Comparison of ENCODE assay signal across 15 cellular contexts in the genomic region with DNA sequence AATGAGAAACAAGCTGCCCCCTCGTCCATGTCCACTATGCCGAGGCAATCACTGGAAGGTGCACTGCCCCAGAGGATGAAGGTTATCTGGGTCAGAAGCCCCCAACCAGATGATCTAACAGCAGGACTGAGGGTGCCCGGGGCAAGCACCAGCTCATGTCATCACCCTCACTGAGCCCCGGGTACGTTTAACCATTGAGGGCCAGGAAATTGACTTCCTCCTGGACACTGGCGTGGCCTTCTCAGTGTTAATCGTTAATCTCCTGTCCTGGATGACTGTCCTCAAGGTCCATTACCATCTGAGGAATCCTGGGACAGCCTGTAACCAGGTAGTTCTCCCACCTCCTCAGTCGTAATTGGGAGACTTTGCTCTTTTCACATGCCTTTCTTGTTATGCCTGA. TPM values are rescaled to one million over a fixed set of nuclear protein-coding genes. Genes with fewer than 3 reads are reported as not detected.
"Had no signal": no experiment of that assay in that cellular context is flagged by ENCODE, and none has a peak within 500 bp of the region (broad histone marks: within the 10 kb centered on the region; RNA-seq: fewer than 3 reads in every experiment).

No MANE protein-coding gene starts in this region.

RNA-seq across cellular contexts. Expression of a gene that starts 11.7 kb away (rescaled TPM):
- total RNA-seq: activated B cell treated with CpG ODN at 0.5 μM for 24 hours; activated CD4-positive, alpha-beta memory T cell treated with anti-CD3 and anti-CD28 coated beads for 36 hours; activated CD4-positive, alpha-beta memory T cell treated with anti-CD3 and anti-CD28 coated beads, Interleukin-2, amount 10 ng/mL, durations not matched to agents 7 days and 5 days; activated CD4-positive, alpha-beta T cell treated with anti-CD3 and anti-CD28 coated beads for 36 hours; activated CD4-positive, alpha-beta T cell treated with anti-CD3 and anti-CD28 coated beads, Interleukin-2, amount 10 ng/mL, durations not matched to agents 24 days and 14 days; activated CD4-positive, alpha-beta T cell treated with anti-CD3 and anti-CD28 coated beads, Interleukin-2, amount 10 ng/mL, durations not matched to agents 7 days and 5 days; activated CD8-positive, alpha-beta memory T cell treated with anti-CD3 and anti-CD28 coated beads for 36 hours; activated CD8-positive, alpha-beta memory T cell treated with anti-CD3 and anti-CD28 coated beads, Interleukin-2, amount 10 ng/mL, durations not matched to agents 7 days and 5 days; activated CD8-positive, alpha-beta T cell treated with anti-CD3 and anti-CD28 coated beads for 36 hours; activated CD8-positive, alpha-beta T cell treated with anti-CD3 and anti-CD28 coated beads, Interleukin-2, amount 10 ng/mL, durations not matched to agents 7 days and 5 days; T-cell; T-helper 1 cell treated with Interleukin-12 subunit alpha and Interleukin-12 subunit beta and Interleukin-4 antibody, amounts not matched to agents 30 ng/mL and 1 ng/mL, for 36 hours; T-helper 17 cell; T-helper 2 cell treated with Interferon-gamma antibody and Interleukin-4, amounts not matched to agents 100 ng/mL and 5 ng/mL, for 36 hours had no signal

RNA-seq across cellular contexts. Expression of a gene that starts 12.7 kb away (rescaled TPM):
- total RNA-seq: activated B cell treated with CpG ODN at 0.5 μM for 24 hours; activated CD4-positive, alpha-beta memory T cell treated with anti-CD3 and anti-CD28 coated beads for 36 hours; activated CD4-positive, alpha-beta memory T cell treated with anti-CD3 and anti-CD28 coated beads, Interleukin-2, amount 10 ng/mL, durations not matched to agents 7 days and 5 days; activated CD4-positive, alpha-beta T cell treated with anti-CD3 and anti-CD28 coated beads for 36 hours; activated CD4-positive, alpha-beta T cell treated with anti-CD3 and anti-CD28 coated beads, Interleukin-2, amount 10 ng/mL, durations not matched to agents 24 days and 14 days; activated CD4-positive, alpha-beta T cell treated with anti-CD3 and anti-CD28 coated beads, Interleukin-2, amount 10 ng/mL, durations not matched to agents 7 days and 5 days; activated CD8-positive, alpha-beta memory T cell treated with anti-CD3 and anti-CD28 coated beads for 36 hours; activated CD8-positive, alpha-beta memory T cell treated with anti-CD3 and anti-CD28 coated beads, Interleukin-2, amount 10 ng/mL, durations not matched to agents 7 days and 5 days; activated CD8-positive, alpha-beta T cell treated with anti-CD3 and anti-CD28 coated beads for 36 hours; activated CD8-positive, alpha-beta T cell treated with anti-CD3 and anti-CD28 coated beads, Interleukin-2, amount 10 ng/mL, durations not matched to agents 7 days and 5 days; T-cell; T-helper 1 cell treated with Interleukin-12 subunit alpha and Interleukin-12 subunit beta and Interleukin-4 antibody, amounts not matched to agents 30 ng/mL and 1 ng/mL, for 36 hours; T-helper 17 cell; T-helper 2 cell treated with Interferon-gamma antibody and Interleukin-4, amounts not matched to agents 100 ng/mL and 5 ng/mL, for 36 hours; WTC11 had no signal

RNA-seq across cellular contexts. Expression of a gene that starts 18.0 kb away (rescaled TPM):
- total RNA-seq: activated B cell treated with CpG ODN at 0.5 μM for 24 hours; activated CD4-positive, alpha-beta memory T cell treated with anti-CD3 and anti-CD28 coated beads for 36 hours; activated CD4-positive, alpha-beta memory T cell treated with anti-CD3 and anti-CD28 coated beads, Interleukin-2, amount 10 ng/mL, durations not matched to agents 7 days and 5 days; activated CD4-positive, alpha-beta T cell treated with anti-CD3 and anti-CD28 coated beads for 36 hours; activated CD4-positive, alpha-beta T cell treated with anti-CD3 and anti-CD28 coated beads, Interleukin-2, amount 10 ng/mL, durations not matched to agents 24 days and 14 days; activated CD4-positive, alpha-beta T cell treated with anti-CD3 and anti-CD28 coated beads, Interleukin-2, amount 10 ng/mL, durations not matched to agents 7 days and 5 days; activated CD8-positive, alpha-beta memory T cell treated with anti-CD3 and anti-CD28 coated beads for 36 hours; activated CD8-positive, alpha-beta memory T cell treated with anti-CD3 and anti-CD28 coated beads, Interleukin-2, amount 10 ng/mL, durations not matched to agents 7 days and 5 days; activated CD8-positive, alpha-beta T cell treated with anti-CD3 and anti-CD28 coated beads for 36 hours; activated CD8-positive, alpha-beta T cell treated with anti-CD3 and anti-CD28 coated beads, Interleukin-2, amount 10 ng/mL, durations not matched to agents 7 days and 5 days; T-cell; T-helper 1 cell treated with Interleukin-12 subunit alpha and Interleukin-12 subunit beta and Interleukin-4 antibody, amounts not matched to agents 30 ng/mL and 1 ng/mL, for 36 hours; T-helper 17 cell; T-helper 2 cell treated with Interferon-gamma antibody and Interleukin-4, amounts not matched to agents 100 ng/mL and 5 ng/mL, for 36 hours had no signal

RNA-seq across cellular contexts. Expression of a gene that starts 24.3 kb away (rescaled TPM):
- total RNA-seq: activated B cell treated with CpG ODN at 0.5 μM for 24 hours; activated CD4-positive, alpha-beta memory T cell treated with anti-CD3 and anti-CD28 coated beads for 36 hours; activated CD4-positive, alpha-beta memory T cell treated with anti-CD3 and anti-CD28 coated beads, Interleukin-2, amount 10 ng/mL, durations not matched to agents 7 days and 5 days; activated CD4-positive, alpha-beta T cell treated with anti-CD3 and anti-CD28 coated beads for 36 hours; activated CD4-positive, alpha-beta T cell treated with anti-CD3 and anti-CD28 coated beads, Interleukin-2, amount 10 ng/mL, durations not matched to agents 24 days and 14 days; activated CD4-positive, alpha-beta T cell treated with anti-CD3 and anti-CD28 coated beads, Interleukin-2, amount 10 ng/mL, durations not matched to agents 7 days and 5 days; activated CD8-positive, alpha-beta memory T cell treated with anti-CD3 and anti-CD28 coated beads for 36 hours; activated CD8-positive, alpha-beta memory T cell treated with anti-CD3 and anti-CD28 coated beads, Interleukin-2, amount 10 ng/mL, durations not matched to agents 7 days and 5 days; activated CD8-positive, alpha-beta T cell treated with anti-CD3 and anti-CD28 coated beads for 36 hours; activated CD8-positive, alpha-beta T cell treated with anti-CD3 and anti-CD28 coated beads, Interleukin-2, amount 10 ng/mL, durations not matched to agents 7 days and 5 days; T-cell; T-helper 1 cell treated with Interleukin-12 subunit alpha and Interleukin-12 subunit beta and Interleukin-4 antibody, amounts not matched to agents 30 ng/mL and 1 ng/mL, for 36 hours; T-helper 17 cell; T-helper 2 cell treated with Interferon-gamma antibody and Interleukin-4, amounts not matched to agents 100 ng/mL and 5 ng/mL, for 36 hours; WTC11 had no signal
